14 cellular contexts compared by ENCODE assay signal in the genomic region with DNA sequence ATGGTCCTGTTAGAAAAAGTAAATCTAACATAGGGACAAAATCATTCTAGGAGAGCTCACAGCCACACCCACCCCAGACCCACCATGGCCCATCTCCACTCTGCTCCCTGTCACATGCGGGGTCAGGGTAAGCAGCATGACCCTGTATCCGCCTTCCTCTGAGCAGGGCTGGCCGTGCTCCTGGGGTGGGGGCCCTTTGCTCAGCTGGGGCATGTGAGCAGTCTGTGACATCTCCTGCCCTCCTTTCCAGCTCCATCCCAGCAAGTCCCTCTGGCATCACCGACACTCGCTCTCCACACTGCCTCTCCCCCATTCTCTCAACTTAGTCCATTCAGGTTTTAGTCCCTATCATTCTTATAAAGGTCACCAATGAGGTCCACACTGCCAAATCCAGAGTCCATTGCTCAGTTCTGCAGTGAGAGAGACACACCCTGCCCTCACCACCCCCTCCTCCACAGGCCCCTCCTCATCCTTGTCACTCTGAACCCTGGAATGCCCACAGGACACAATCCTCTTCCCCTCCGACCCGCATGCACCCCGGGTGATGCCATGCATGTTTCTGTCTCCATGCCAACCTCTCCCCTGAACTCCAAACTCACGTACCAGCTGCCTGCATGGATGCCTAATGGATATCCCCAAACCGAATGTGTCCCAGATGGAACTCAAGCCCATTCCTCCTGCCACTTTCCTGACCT.
"Had no signal": no experiment of that assay in that cellular context is flagged by ENCODE, and none has a peak within 500 bp of the region (broad histone marks: within the 10 kb centered on the region; RNA-seq: fewer than 3 reads in every experiment).

No MANE protein-coding gene starts in this region.

- DNase-seq: activated CD4-positive, alpha-beta T cell treated with anti-CD3 and anti-CD28 coated beads for 4 hours; activated CD8-positive, alpha-beta T cell treated with anti-CD3 and anti-CD28 coated beads, Interleukin-2, amount 10 ng/mL, durations not matched to agents 7 days and 5 days; activated naive CD4-positive, alpha-beta T cell treated with anti-CD3 and anti-CD28 coated beads for 36 hours; foreskin fibroblast; glutamatergic neuron; stimulated activated CD4-positive, alpha-beta T cell treated with anti-CD3 and anti-CD28 coated beads, Interleukin-12 subunit alpha, Interleukin-12 subunit beta, amount 100 ng/mL, for 4 hours; stimulated activated CD4-positive, alpha-beta T cell treated with anti-CD3 and anti-CD28 coated beads, Interleukin-2, amount 100 ng/mL, for 24 hours; T-helper 17 cell; thyroid gland; WERI-Rb-1 had no signal

- H3K4me3 Mint-ChIP-seq: activated CD8-positive, alpha-beta T cell treated with anti-CD3 and anti-CD28 coated beads, Interleukin-2, amount 10 ng/mL, durations not matched to agents 7 days and 5 days; activated naive CD4-positive, alpha-beta T cell treated with anti-CD3 and anti-CD28 coated beads for 36 hours; neural progenitor cell; T-helper 17 cell had no signal

- H3K27me3 ChIP-seq: ascending aorta, cardiac muscle cell, neural progenitor cell, ovary, thyroid gland had no signal

- H3K4me3 ChIP-seq: ascending aorta, cardiac muscle cell, neural progenitor cell, ovary, thyroid gland had no signal

- H3K27me3 Mint-ChIP-seq: T-helper 17 cell had no signal

- H3K27ac Mint-ChIP-seq: activated CD8-positive, alpha-beta T cell treated with anti-CD3 and anti-CD28 coated beads, Interleukin-2, amount 10 ng/mL, durations not matched to agents 7 days and 5 days; activated naive CD4-positive, alpha-beta T cell treated with anti-CD3 and anti-CD28 coated beads for 36 hours; neural progenitor cell; T-helper 17 cell had no signal

- ATAC-seq: activated CD8-positive, alpha-beta T cell treated with anti-CD3 and anti-CD28 coated beads, Interleukin-2, amount 10 ng/mL, durations not matched to agents 7 days and 5 days; T-helper 17 cell had no signal

- H3K4me1 ChIP-seq: ascending aorta, thyroid gland had no signal

- H3K36me3 ChIP-seq: neural progenitor cell, ovary had no signal

- H3K9ac ChIP-seq: neural progenitor cell had no signal

- H3K4me2 ChIP-seq: neural progenitor cell had no signal

- H3K9me3 ChIP-seq: ascending aorta, ovary, thyroid gland had no signal

- H3K27ac ChIP-seq: ascending aorta, neural progenitor cell, ovary, thyroid gland, WERI-Rb-1 had no signal

- H3K9me3 Mint-ChIP-seq: activated naive CD4-positive, alpha-beta T cell treated with anti-CD3 and anti-CD28 coated beads for 36 hours; neural progenitor cell had no signal

- H2AFZ ChIP-seq: neural progenitor cell had no signal
